Comparison of ENCODE assay signal across 1 cellular context in the genomic region with DNA sequence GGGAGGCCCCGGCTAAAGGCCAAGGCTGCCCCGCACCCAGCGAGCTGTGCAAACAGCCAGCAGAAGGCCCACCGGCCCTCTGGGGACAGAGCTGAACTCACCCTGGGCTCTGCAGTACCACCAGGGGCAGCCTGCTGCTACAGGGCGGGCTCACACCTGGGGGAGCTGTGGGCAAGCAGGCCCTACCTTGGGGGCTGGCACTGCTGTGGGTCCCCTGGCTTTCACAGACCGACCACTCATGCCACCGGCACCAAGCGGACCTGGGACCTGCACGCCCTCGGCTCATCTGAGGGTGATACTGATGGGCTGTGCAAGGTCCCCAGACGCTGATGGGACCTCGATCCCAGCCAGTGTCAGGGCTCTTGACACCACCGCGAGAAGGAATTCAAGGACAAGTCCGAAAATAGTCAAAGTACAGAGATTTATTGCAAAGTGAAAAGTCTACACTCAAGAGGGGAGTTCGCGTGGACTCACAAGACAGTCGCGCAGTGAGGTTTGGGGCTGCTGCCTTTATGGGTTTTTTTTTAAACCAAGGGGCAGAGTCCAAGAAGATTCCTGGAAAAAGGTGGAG.
TF ChIP-seq lines count a peak whose summit lies in the region.

No MANE protein-coding gene starts in this region.

TF ChIP-seq in HepG2, 621 proteins besides CTCF, POLR2A, EP300 and RAD21 (continued from another document and continues in another):
- TF ChIP-seq, protein P1, sequence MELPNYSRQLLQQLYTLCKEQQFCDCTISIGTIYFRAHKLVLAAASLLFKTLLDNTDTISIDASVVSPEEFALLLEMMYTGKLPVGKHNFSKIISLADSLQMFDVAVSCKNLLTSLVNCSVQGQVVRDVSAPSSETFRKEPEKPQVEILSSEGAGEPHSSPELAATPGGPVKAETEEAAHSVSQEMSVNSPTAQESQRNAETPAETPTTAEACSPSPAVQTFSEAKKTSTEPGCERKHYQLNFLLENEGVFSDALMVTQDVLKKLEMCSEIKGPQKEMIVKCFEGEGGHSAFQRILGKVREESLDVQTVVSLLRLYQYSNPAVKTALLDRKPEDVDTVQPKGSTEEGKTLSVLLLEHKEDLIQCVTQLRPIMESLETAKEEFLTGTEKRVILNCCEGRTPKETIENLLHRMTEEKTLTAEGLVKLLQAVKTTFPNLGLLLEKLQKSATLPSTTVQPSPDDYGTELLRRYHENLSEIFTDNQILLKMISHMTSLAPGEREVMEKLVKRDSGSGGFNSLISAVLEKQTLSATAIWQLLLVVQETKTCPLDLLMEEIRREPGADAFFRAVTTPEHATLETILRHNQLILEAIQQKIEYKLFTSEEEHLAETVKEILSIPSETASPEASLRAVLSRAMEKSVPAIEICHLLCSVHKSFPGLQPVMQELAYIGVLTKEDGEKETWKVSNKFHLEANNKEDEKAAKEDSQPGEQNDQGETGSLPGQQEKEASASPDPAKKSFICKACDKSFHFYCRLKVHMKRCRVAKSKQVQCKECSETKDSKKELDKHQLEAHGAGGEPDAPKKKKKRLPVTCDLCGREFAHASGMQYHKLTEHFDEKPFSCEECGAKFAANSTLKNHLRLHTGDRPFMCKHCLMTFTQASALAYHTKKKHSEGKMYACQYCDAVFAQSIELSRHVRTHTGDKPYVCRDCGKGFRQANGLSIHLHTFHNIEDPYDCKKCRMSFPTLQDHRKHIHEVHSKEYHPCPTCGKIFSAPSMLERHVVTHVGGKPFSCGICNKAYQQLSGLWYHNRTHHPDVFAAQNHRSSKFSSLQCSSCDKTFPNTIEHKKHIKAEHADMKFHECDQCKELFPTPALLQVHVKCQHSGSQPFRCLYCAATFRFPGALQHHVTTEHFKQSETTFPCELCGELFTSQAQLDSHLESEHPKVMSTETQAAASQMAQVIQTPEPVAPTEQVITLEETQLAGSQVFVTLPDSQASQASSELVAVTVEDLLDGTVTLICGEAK (IDR thresholded peaks at IDR 0.05): no peak
- TF ChIP-seq, protein P1 (CRISPR knock-in tag; IDR thresholded peaks at IDR 0.05): 0 out of 2 replicates have a peak, but pooled peaks have one; percentile 40
- peak; percentile 85; the same call in 1 of the 2 replicates for TF ChIP-seq MYC (CRISPR knock-in tag; IDR thresholded peaks at IDR 0.05; ENCODE audit: borderline replicate concordance)
- TF ChIP-seq NKX3-1 (CRISPR knock-in tag; IDR thresholded peaks at IDR 0.05): 0 out of 2 replicates have a peak, but pooled peaks have one; percentile 42
- TF ChIP-seq SIN3A (IDR thresholded peaks at IDR 0.05; ENCODE audit: borderline replicate concordance, low read depth, low read length): peak; percentile 46; the same call in 1 of the 2 replicates
- TF ChIP-seq HIVEP1 (CRISPR knock-in tag; IDR thresholded peaks at IDR 0.05): peak; percentile 98
- peak; percentile 54; the same call in 1 of the 2 replicates for TF ChIP-seq ZNF12 (CRISPR knock-in tag; IDR thresholded peaks at IDR 0.05)
- TF ChIP-seq ZNF788 (CRISPR knock-in tag; IDR thresholded peaks at IDR 0.05; ENCODE audit: borderline replicate concordance): peak; percentile 74; the same call in 1 of the 2 replicates
- TF ChIP-seq ZNF205 (CRISPR knock-in tag; IDR thresholded peaks at IDR 0.05): 0 out of 2 replicates have a peak, but pooled peaks have one; percentile 30
- no peak; the same call in 1 of the 2 replicates for TF ChIP-seq TOE1 (CRISPR knock-in tag; IDR thresholded peaks at IDR 0.05)
- TF ChIP-seq DR1 (CRISPR knock-in tag; IDR thresholded peaks at IDR 0.05): peak; percentile 45; the same call in 1 of the 2 replicates
- TF ChIP-seq ZNF263 (CRISPR knock-in tag; IDR thresholded peaks at IDR 0.05): 0 out of 2 replicates have a peak, but pooled peaks have one; percentile 60
- 0 out of 2 replicates have a peak, but pooled peaks have one; percentile 58 for TF ChIP-seq MAF1 (CRISPR knock-in tag; IDR thresholded peaks at IDR 0.05; ENCODE audit: borderline replicate concordance)
- TF ChIP-seq, protein P2, sequence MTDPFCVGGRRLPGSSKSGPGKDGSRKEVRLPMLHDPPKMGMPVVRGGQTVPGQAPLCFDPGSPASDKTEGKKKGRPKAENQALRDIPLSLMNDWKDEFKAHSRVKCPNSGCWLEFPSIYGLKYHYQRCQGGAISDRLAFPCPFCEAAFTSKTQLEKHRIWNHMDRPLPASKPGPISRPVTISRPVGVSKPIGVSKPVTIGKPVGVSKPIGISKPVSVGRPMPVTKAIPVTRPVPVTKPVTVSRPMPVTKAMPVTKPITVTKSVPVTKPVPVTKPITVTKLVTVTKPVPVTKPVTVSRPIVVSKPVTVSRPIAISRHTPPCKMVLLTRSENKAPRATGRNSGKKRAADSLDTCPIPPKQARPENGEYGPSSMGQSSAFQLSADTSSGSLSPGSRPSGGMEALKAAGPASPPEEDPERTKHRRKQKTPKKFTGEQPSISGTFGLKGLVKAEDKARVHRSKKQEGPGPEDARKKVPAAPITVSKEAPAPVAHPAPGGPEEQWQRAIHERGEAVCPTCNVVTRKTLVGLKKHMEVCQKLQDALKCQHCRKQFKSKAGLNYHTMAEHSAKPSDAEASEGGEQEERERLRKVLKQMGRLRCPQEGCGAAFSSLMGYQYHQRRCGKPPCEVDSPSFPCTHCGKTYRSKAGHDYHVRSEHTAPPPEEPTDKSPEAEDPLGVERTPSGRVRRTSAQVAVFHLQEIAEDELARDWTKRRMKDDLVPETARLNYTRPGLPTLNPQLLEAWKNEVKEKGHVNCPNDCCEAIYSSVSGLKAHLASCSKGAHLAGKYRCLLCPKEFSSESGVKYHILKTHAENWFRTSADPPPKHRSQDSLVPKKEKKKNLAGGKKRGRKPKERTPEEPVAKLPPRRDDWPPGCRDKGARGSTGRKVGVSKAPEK (CRISPR knock-in tag; IDR thresholded peaks at IDR 0.05; ENCODE audit: borderline replicate concordance): peak; percentile 99
- TF ChIP-seq PHF8 (CRISPR knock-in tag; IDR thresholded peaks at IDR 0.05): peak; percentile 54
- TF ChIP-seq ESRRA (CRISPR knock-in tag; IDR thresholded peaks at IDR 0.05; ENCODE audit: low read depth): peak; percentile 57; the same call in 1 of the 2 replicates
- TF ChIP-seq ZNF564 (CRISPR knock-in tag; IDR thresholded peaks at IDR 0.05): peak; percentile 72; the same call in 1 of the 2 replicates
- TF ChIP-seq, protein P3, sequence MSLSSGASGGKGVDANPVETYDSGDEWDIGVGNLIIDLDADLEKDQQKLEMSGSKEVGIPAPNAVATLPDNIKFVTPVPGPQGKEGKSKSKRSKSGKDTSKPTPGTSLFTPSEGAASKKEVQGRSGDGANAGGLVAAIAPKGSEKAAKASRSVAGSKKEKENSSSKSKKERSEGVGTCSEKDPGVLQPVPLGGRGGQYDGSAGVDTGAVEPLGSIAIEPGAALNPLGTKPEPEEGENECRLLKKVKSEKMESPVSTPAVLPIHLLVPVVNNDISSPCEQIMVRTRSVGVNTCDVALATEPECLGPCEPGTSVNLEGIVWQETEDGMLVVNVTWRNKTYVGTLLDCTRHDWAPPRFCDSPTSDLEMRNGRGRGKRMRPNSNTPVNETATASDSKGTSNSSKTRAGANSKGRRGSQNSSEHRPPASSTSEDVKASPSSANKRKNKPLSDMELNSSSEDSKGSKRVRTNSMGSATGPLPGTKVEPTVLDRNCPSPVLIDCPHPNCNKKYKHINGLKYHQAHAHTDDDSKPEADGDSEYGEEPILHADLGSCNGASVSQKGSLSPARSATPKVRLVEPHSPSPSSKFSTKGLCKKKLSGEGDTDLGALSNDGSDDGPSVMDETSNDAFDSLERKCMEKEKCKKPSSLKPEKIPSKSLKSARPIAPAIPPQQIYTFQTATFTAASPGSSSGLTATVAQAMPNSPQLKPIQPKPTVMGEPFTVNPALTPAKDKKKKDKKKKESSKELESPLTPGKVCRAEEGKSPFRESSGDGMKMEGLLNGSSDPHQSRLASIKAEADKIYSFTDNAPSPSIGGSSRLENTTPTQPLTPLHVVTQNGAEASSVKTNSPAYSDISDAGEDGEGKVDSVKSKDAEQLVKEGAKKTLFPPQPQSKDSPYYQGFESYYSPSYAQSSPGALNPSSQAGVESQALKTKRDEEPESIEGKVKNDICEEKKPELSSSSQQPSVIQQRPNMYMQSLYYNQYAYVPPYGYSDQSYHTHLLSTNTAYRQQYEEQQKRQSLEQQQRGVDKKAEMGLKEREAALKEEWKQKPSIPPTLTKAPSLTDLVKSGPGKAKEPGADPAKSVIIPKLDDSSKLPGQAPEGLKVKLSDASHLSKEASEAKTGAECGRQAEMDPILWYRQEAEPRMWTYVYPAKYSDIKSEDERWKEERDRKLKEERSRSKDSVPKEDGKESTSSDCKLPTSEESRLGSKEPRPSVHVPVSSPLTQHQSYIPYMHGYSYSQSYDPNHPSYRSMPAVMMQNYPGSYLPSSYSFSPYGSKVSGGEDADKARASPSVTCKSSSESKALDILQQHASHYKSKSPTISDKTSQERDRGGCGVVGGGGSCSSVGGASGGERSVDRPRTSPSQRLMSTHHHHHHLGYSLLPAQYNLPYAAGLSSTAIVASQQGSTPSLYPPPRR (CRISPR knock-in tag; IDR thresholded peaks at IDR 0.05; ENCODE audit: borderline replicate concordance): peak; percentile 61; the same call in 1 of the 2 replicates
- TF ChIP-seq, protein P4, sequence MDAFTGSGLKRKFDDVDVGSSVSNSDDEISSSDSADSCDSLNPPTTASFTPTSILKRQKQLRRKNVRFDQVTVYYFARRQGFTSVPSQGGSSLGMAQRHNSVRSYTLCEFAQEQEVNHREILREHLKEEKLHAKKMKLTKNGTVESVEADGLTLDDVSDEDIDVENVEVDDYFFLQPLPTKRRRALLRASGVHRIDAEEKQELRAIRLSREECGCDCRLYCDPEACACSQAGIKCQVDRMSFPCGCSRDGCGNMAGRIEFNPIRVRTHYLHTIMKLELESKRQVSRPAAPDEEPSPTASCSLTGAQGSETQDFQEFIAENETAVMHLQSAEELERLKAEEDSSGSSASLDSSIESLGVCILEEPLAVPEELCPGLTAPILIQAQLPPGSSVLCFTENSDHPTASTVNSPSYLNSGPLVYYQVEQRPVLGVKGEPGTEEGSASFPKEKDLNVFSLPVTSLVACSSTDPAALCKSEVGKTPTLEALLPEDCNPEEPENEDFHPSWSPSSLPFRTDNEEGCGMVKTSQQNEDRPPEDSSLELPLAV (CRISPR knock-in tag; conservative IDR thresholded peaks at IDR 0.05; ENCODE audit: low read depth): no peak
- TF ChIP-seq BRD4 (CRISPR knock-in tag; IDR thresholded peaks at IDR 0.05): peak; percentile 81
- TF ChIP-seq RBM39 (IDR thresholded peaks at IDR 0.05; ENCODE audit: low read depth, low read length, poor library complexity, severe bottlenecking): peak; percentile 50
- TF ChIP-seq ZNF431 (CRISPR knock-in tag; IDR thresholded peaks at IDR 0.05; ENCODE audit: borderline replicate concordance, low read depth): peak; percentile 69; the same call in 1 of the 2 replicates
- no peak for TF ChIP-seq ZNF850 (CRISPR knock-in tag; conservative IDR thresholded peaks at IDR 0.05)
- TF ChIP-seq, protein P5, sequence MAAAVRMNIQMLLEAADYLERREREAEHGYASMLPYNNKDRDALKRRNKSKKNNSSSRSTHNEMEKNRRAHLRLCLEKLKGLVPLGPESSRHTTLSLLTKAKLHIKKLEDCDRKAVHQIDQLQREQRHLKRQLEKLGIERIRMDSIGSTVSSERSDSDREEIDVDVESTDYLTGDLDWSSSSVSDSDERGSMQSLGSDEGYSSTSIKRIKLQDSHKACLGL (CRISPR knock-in tag; IDR thresholded peaks at IDR 0.05): peak; percentile 62; the same call in 1 of the 2 replicates
- TF ChIP-seq ZNF30 (CRISPR knock-in tag; IDR thresholded peaks at IDR 0.05): no peak
- TF ChIP-seq ZNF775 (CRISPR knock-in tag; IDR thresholded peaks at IDR 0.05; ENCODE audit: borderline replicate concordance): 0 out of 2 replicates have a peak, but pooled peaks have one; percentile 60
- TF ChIP-seq, protein P6, sequence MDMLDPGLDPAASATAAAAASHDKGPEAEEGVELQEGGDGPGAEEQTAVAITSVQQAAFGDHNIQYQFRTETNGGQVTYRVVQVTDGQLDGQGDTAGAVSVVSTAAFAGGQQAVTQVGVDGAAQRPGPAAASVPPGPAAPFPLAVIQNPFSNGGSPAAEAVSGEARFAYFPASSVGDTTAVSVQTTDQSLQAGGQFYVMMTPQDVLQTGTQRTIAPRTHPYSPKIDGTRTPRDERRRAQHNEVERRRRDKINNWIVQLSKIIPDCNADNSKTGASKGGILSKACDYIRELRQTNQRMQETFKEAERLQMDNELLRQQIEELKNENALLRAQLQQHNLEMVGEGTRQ (IDR thresholded peaks at IDR 0.05; ENCODE audit: low read depth, low read length): no peak
- TF ChIP-seq, protein P6 (CRISPR knock-in tag; IDR thresholded peaks at IDR 0.05; ENCODE audit: borderline replicate concordance): no peak
- TF ChIP-seq RXRA (CRISPR knock-in tag; IDR thresholded peaks at IDR 0.05): peak; percentile 91
- peak; percentile 90 for TF ChIP-seq ZNF670 (CRISPR knock-in tag; IDR thresholded peaks at IDR 0.05; ENCODE audit: borderline replicate concordance)
